23 cellular contexts compared by ENCODE assay signal in the genomic region with DNA sequence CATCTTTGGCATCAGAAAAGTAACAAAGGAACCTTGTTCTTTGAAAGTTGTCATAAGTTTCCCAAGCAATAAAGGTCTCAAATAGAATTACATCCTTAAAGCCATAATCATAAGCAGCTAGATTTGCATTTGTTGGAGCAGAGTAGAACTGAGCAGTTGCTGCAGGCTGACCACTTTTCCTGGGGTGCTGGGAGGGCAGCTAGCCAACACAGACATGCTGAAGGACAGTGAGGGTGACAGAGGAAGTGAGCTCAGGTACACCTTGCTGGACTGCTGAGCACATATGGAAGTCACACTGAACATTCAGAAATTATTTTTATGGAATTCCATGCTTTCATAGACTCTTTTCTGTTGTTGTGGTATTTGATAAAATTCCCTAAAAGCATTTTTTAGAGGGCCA.
A peak's percentile ranks its signal among the peaks of the same experiment; 100 is the strongest.
DNase-seq lines count a peak whose midpoint lies in the region; ATAC-seq and TF ChIP-seq lines count a peak whose summit lies in the region.
"Had no signal": no experiment of that assay in that cellular context is flagged by ENCODE, and none has a peak within 500 bp of the region (broad histone marks: within the 10 kb centered on the region; RNA-seq: fewer than 3 reads in every experiment).

No MANE protein-coding gene starts in this region.

- no peak overlapping the region for H3K4ac ChIP-seq in IMR-90 (ENCODE audit: low read depth, low read length)

- no peaks in the 10 kb centered on the region for H3K27me3 ChIP-seq in CD8-positive, alpha-beta T cell (ENCODE audit: insufficient read depth, low read length)
- no peaks in the 10 kb centered on the region for H3K27me3 ChIP-seq in IMR-90 (ENCODE audit: control insufficient read depth, insufficient read depth, low read length)
- H3K27me3 ChIP-seq: BLaER1 treated with 17β-estradiol and CSF1 and Interleukin-3, amounts not matched to agents 10 nM and 100 nM had no signal

- POLR2A ChIA-PET in CD8-positive, alpha-beta T cell (lab: Charles Lee): no interaction called here
- POLR2A ChIA-PET in IMR-90 (lab: Charles Lee; ENCODE audit: unreplicated experiment): no interaction called here

- peak overlapping the region; percentile 63; the same call in 1 of the 2 replicates for H3K23ac ChIP-seq in IMR-90 (ENCODE audit: low read depth, low read length)

- TF ChIP-seq CTCF in CD8-positive, alpha-beta T cell (IDR thresholded peaks at IDR 0.05): no peak
- TF ChIP-seq CTCF in IMR-90 (conservative IDR thresholded peaks at IDR 0.05; ENCODE audit: low read depth, low read length) (no peak), chondrocyte (IDR thresholded peaks at IDR 0.05) (no peak), omental fat pad (IDR thresholded peaks at IDR 0.05) (no peak)

- H4K91ac ChIP-seq in IMR-90 (ENCODE audit: insufficient read depth, low read depth, low read length): no peak overlapping the region

- DNase-seq in CD8-positive, alpha-beta T cell: no peak
- no peak for DNase-seq in IMR-90
- DNase-seq in chondrocyte (ENCODE audit: low spot score): no peak
- no peak for DNase-seq in omental fat pad (ENCODE audit: low spot score)
- DNase-seq in activated CD8-positive, alpha-beta memory T cell treated with anti-CD3 and anti-CD28 coated beads for 24 hours: no peak
- no peak for DNase-seq in NCI-H774 (lab: John Stamatoyannopoulos, UW)
- DNase-seq: AML-193; CD4-positive, alpha-beta T cell; DMS79 treated with DMSO at 0.1 percent for 48 hours; H7; NCI-H1092; NCI-H1417 treated with DMSO at 0.1 percent for 48 hours; NCI-H187 treated with DMSO at 0.1 percent for 48 hours; NCI-H2171 treated with DMSO at 0.1 percent for 48 hours; NCI-H345; NCI-H510A treated with DMSO at 0.1 percent for 48 hours; NCI-H748 treated with DMSO at 0.1 percent for 48 hours; NK-92 treated with Interleukin-12 subunit alpha and Interleukin-12 subunit beta, amount 100 ng/mL, for 24 hours; PC-3 had no signal

- H3K4me1 ChIP-seq in CD8-positive, alpha-beta T cell (ENCODE audit: insufficient read depth, low read length): no peaks in the 10 kb centered on the region
- peaks cover 14% of the 10 kb centered on the region for H3K4me1 ChIP-seq in IMR-90 (ENCODE audit: control insufficient read depth, insufficient read depth, low read length)

- no peaks in the 10 kb centered on the region for H3K27me3 Mint-ChIP-seq in CD8-positive, alpha-beta T cell (ENCODE audit: low read depth)
- no peaks in the 10 kb centered on the region for H3K27me3 Mint-ChIP-seq in chondrocyte (ENCODE audit: low read depth)
- H3K27me3 Mint-ChIP-seq: CD4-positive, alpha-beta T cell had no signal

- no peak overlapping the region for H2BK5ac ChIP-seq in IMR-90 (ENCODE audit: low read depth, low read length, poor library complexity, severe bottlenecking)

- H2AFZ ChIP-seq in IMR-90 (replicated peaks; ENCODE audit: low read length, poor library complexity): no peak overlapping the region

- CTCF ChIA-PET in CD8-positive, alpha-beta T cell (lab: Charles Lee): no interaction called here
- CTCF ChIA-PET in IMR-90 (lab: Yijun Ruan, JAX): no interaction called here

- H3K4me2 ChIP-seq in IMR-90 (ENCODE audit: low read depth, low read length): no peak overlapping the region
- H3K4me2 ChIP-seq: BLaER1 treated with 17β-estradiol and CSF1 and Interleukin-3, amounts not matched to agents 10 nM and 100 nM had no signal

- ATAC-seq in CD8-positive, alpha-beta T cell: no peak
- no peak for ATAC-seq in IMR-90 (ENCODE audit: low read depth)
- ATAC-seq in omental fat pad (ENCODE audit: low FRiP score): peak; percentile 29
- ATAC-seq in GM19395 (IDR thresholded peaks at IDR 0.05; ENCODE audit: unreplicated experiment): no peak
- ATAC-seq: PC-3, SK-N-SH treated with all-trans-retinoic acid at 6 μM for 48 hours had no signal

- no peak overlapping the region for H3K9ac ChIP-seq in IMR-90 (ENCODE audit: low read depth, low read length)
- H3K9ac ChIP-seq: BLaER1 treated with 17β-estradiol and CSF1 and Interleukin-3, amounts not matched to agents 10 nM and 100 nM had no signal

- in situ Hi-C loops in IMR-90 (cut with MboI; ENCODE audit: low sequenced_read_pairs): no loop called here

- no peak overlapping the region for H3K56ac ChIP-seq in IMR-90 (ENCODE audit: extremely low read depth, insufficient read depth, low read length)

- no peak for TF ChIP-seq POLR2A in IMR-90 (IDR thresholded peaks at IDR 0.05; ENCODE audit: low read depth, low read length)

- no peaks in the 10 kb centered on the region for H3K9me3 ChIP-seq in CD8-positive, alpha-beta T cell (ENCODE audit: low read length)
- no peaks in the 10 kb centered on the region for H3K9me3 ChIP-seq in IMR-90 (ENCODE audit: control insufficient read depth, insufficient read depth, low read length)
- H3K9me3 ChIP-seq: BLaER1 treated with 17β-estradiol and CSF1 and Interleukin-3, amounts not matched to agents 10 nM and 100 nM had no signal

- H3K4me3 ChIP-seq in CD8-positive, alpha-beta T cell (ENCODE audit: low read depth, low read length): no peak overlapping the region
- no peak overlapping the region for H3K4me3 ChIP-seq in IMR-90 (ENCODE audit: insufficient read depth, low read depth, low read length)
- H3K4me3 ChIP-seq: BLaER1 treated with 17β-estradiol and CSF1 and Interleukin-3, amounts not matched to agents 10 nM and 100 nM had no signal

- no peak overlapping the region for H2BK20ac ChIP-seq in IMR-90 (ENCODE audit: low read depth, low read length)

- dilution Hi-C loops in IMR-90 (cut with HindIII; ENCODE audit: low sequenced_read_pairs, unreplicated experiment): no loop called here

- H4K8ac ChIP-seq in IMR-90 (ENCODE audit: low read depth in 2 of 2, low read length in 2 of 2): no peak overlapping the region

- H2BK120ac ChIP-seq in IMR-90 (ENCODE audit: low read depth, low read length): no peak overlapping the region

- peaks cover 36% of the 10 kb centered on the region for H3K36me3 Mint-ChIP-seq in CD8-positive, alpha-beta T cell
- peaks cover 8% of the 10 kb centered on the region for H3K36me3 Mint-ChIP-seq in chondrocyte (ENCODE audit: low read depth)

- BruUV-seq in IMR-90 (replicated peaks; lab: Mats Ljungman, UMichigan): no TSS peak

- H3K4me1 Mint-ChIP-seq in CD8-positive, alpha-beta T cell (ENCODE audit: low read depth): peaks cover 49% of the 10 kb centered on the region
- peaks cover 32% of the 10 kb centered on the region for H3K4me1 Mint-ChIP-seq in chondrocyte (ENCODE audit: low read depth)

- H4K5ac ChIP-seq in IMR-90 (ENCODE audit: low read depth, low read length): no peak overlapping the region

- no peak for TF ChIP-seq RAD21 in IMR-90 (IDR thresholded peaks at IDR 0.05; ENCODE audit: low read length)

- H3K27ac ChIP-seq in CD8-positive, alpha-beta T cell (ENCODE audit: low read depth, low read length): no peak overlapping the region
- H3K27ac ChIP-seq in IMR-90 (ENCODE audit: insufficient read depth, low read length): no peak overlapping the region
- H3K27ac ChIP-seq: BLaER1 treated with 17β-estradiol and CSF1 and Interleukin-3, amounts not matched to agents 10 nM and 100 nM; HL-60 had no signal

- H3K9me1 ChIP-seq in IMR-90 (ENCODE audit: insufficient read depth, low read length): peaks cover 19% of the 10 kb centered on the region

- H3K9me3 Mint-ChIP-seq in CD8-positive, alpha-beta T cell: no peaks in the 10 kb centered on the region
- peaks cover 2% of the 10 kb centered on the region for H3K9me3 Mint-ChIP-seq in chondrocyte (ENCODE audit: low read depth)
- H3K9me3 Mint-ChIP-seq: CD4-positive, alpha-beta T cell had no signal

- H3K14ac ChIP-seq in IMR-90 (replicated peaks; ENCODE audit: low read depth, low read length): 0 out of 2 replicates have a peak overlapping the region, but pooled peaks have one; percentile 37

- no peak overlapping the region for H3K18ac ChIP-seq in IMR-90 (ENCODE audit: low read depth, low read length)

- peaks cover 36 to 68% of the 10 kb centered on the region in 2 experiments for H3K79me1 ChIP-seq in IMR-90 (ENCODE audit: low read depth in 1 of 2, low read length in 2 of 2)

- no peak overlapping the region for H2BK15ac ChIP-seq in IMR-90 (ENCODE audit: low read depth, low read length)

- peaks cover 40% of the 10 kb centered on the region for H4K20me1 ChIP-seq in IMR-90 (ENCODE audit: insufficient read depth, low read length)

- H3K4me3 Mint-ChIP-seq in CD8-positive, alpha-beta T cell: no peak overlapping the region
- H3K4me3 Mint-ChIP-seq in chondrocyte (ENCODE audit: unreplicated experiment): no peak overlapping the region
- H3K4me3 Mint-ChIP-seq: CD4-positive, alpha-beta T cell had no signal

- H2AK9ac ChIP-seq in IMR-90 (replicated peaks; ENCODE audit: low read depth, low read length, poor library complexity): no peak overlapping the region

- H2AK5ac ChIP-seq in IMR-90 (ENCODE audit: low read depth, low read length): no peak overlapping the region

- peak overlapping the region; percentile 30 for H3K27ac Mint-ChIP-seq in CD8-positive, alpha-beta T cell
- peak overlapping the region; percentile 20 for H3K27ac Mint-ChIP-seq in chondrocyte (ENCODE audit: unreplicated experiment)
- H3K27ac Mint-ChIP-seq: CD4-positive, alpha-beta T cell had no signal

- intact Hi-C loops in CD8-positive, alpha-beta T cell (cut with DNase I, micrococcal nuclease): no loop called here
- intact Hi-C loops in IMR-90 (cut with micrococcal nuclease): no loop called here

- H3K36me3 ChIP-seq in CD8-positive, alpha-beta T cell (ENCODE audit: insufficient read depth, low read length): no peaks in the 10 kb centered on the region
- H3K36me3 ChIP-seq in IMR-90 (ENCODE audit: control insufficient read depth, insufficient read depth, low read length): peaks cover 14% of the 10 kb centered on the region

TF ChIP-seq in IMR-90, 13 proteins besides CTCF, POLR2A, EP300 and RAD21 (continues in another document):
- TF ChIP-seq FOS (IDR thresholded peaks at IDR 0.05; ENCODE audit: low read depth, low read length): no peak
- no peak for TF ChIP-seq ELK1 (IDR thresholded peaks at IDR 0.05; ENCODE audit: borderline replicate concordance, low read depth, low read length)
- no peak for TF ChIP-seq RCOR1 (IDR thresholded peaks at IDR 0.05; ENCODE audit: insufficient replicate concordance, low read length)
- no peak for TF ChIP-seq MAZ (IDR thresholded peaks at IDR 0.05; ENCODE audit: borderline replicate concordance, low read depth, low read length)
- TF ChIP-seq SMC3 (IDR thresholded peaks at IDR 0.05; ENCODE audit: low read depth, low read length): no peak
- no peak for TF ChIP-seq CEBPB (IDR thresholded peaks at IDR 0.05; ENCODE audit: low read depth, low read length)
- TF ChIP-seq MXI1 (IDR thresholded peaks at IDR 0.05; ENCODE audit: borderline replicate concordance, low read depth, low read length): no peak
- no peak for TF ChIP-seq CHD1 (IDR thresholded peaks at IDR 0.05; ENCODE audit: low read depth, low read length)
